In the genomic region with DNA sequence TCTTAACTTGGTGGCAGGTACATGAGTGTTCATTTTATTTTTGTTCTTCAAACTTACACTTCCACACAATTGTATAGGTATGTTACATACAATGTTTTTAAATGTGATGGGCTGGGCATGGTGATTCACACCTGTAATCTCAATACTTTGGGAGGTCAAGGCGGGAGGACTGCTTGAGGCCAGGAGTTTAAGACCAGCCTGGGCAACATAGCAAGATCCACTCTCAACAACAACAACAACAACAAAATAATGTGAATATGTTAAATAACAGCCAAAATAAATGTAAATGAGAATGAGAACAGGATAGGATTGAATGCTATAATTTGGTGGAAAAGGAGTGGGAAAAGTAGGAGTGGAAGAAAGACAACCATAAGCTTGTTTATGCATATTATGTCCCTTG, we compare ENCODE assay signal across 1 cellular context.
TF ChIP-seq lines count a peak whose summit lies in the region.

No MANE protein-coding gene starts in this region.

TF ChIP-seq in IMR-90, 13 proteins besides CTCF, POLR2A, EP300 and RAD21:
- no peak for TF ChIP-seq FOS (IDR thresholded peaks at IDR 0.05; ENCODE audit: low read depth, low read length)
- TF ChIP-seq MAZ (IDR thresholded peaks at IDR 0.05; ENCODE audit: borderline replicate concordance, low read depth, low read length), result no peak
- TF ChIP-seq, protein P1, sequence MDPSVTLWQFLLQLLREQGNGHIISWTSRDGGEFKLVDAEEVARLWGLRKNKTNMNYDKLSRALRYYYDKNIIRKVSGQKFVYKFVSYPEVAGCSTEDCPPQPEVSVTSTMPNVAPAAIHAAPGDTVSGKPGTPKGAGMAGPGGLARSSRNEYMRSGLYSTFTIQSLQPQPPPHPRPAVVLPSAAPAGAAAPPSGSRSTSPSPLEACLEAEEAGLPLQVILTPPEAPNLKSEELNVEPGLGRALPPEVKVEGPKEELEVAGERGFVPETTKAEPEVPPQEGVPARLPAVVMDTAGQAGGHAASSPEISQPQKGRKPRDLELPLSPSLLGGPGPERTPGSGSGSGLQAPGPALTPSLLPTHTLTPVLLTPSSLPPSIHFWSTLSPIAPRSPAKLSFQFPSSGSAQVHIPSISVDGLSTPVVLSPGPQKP (IDR thresholded peaks at IDR 0.05; ENCODE audit: borderline replicate concordance, low read depth, low read length), result no peak
- TF ChIP-seq NFE2L2 (IDR thresholded peaks at IDR 0.05; ENCODE audit: low read depth, low read length), result no peak
- TF ChIP-seq, protein P2, sequence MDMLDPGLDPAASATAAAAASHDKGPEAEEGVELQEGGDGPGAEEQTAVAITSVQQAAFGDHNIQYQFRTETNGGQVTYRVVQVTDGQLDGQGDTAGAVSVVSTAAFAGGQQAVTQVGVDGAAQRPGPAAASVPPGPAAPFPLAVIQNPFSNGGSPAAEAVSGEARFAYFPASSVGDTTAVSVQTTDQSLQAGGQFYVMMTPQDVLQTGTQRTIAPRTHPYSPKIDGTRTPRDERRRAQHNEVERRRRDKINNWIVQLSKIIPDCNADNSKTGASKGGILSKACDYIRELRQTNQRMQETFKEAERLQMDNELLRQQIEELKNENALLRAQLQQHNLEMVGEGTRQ (IDR thresholded peaks at IDR 0.05; ENCODE audit: low read depth, low read length), result no peak
- TF ChIP-seq CHD1 (IDR thresholded peaks at IDR 0.05; ENCODE audit: low read depth, low read length), result no peak
- TF ChIP-seq MXI1 (IDR thresholded peaks at IDR 0.05; ENCODE audit: borderline replicate concordance, low read depth, low read length), result no peak
- TF ChIP-seq CEBPB (IDR thresholded peaks at IDR 0.05; ENCODE audit: low read depth, low read length), result no peak
